In genomic region chr1:99438656-99439055, GRCh38 we compare ENCODE assay signal across 16 cellular contexts.
"Had no signal": no experiment of that assay in that cellular context is flagged by ENCODE, and none has a peak within 500 bp of the region (broad histone marks: within the 10 kb centered on the region; RNA-seq: fewer than 3 reads in every experiment).

No MANE protein-coding gene starts in this region.

- H3K9ac ChIP-seq: parathyroid adenoma had no signal

- H3K36me3 ChIP-seq: heart left ventricle, neutrophil, thyroid gland had no signal

- H3K4me3 ChIP-seq: heart left ventricle, lung, thyroid gland had no signal

- DNase-seq: activated CD4-positive, alpha-beta T cell treated with anti-CD3 and anti-CD28 coated beads, Interleukin-2, amount 10 ng/mL, durations not matched to agents 7 days and 5 days; activated CD8-positive, alpha-beta memory T cell treated with anti-CD3 and anti-CD28 coated beads for 24 hours; activated gamma-delta T cell treated with Interleukin-2 at 50 U/mL for 16 hours; activated naive CD8-positive, alpha-beta T cell treated with anti-CD3 and anti-CD28 coated beads for 36 hours; anterior cingulate cortex; dermis blood vessel endothelial cell; effector memory CD8-positive, alpha-beta T cell; heart left ventricle; left colon; naive thymus-derived CD8-positive, alpha-beta T cell; stimulated activated CD4-positive, alpha-beta T cell treated with anti-CD3 and anti-CD28 coated beads, Interleukin-2, amount 100 ng/mL, for 48 hours; thyroid gland had no signal

- H3K27ac ChIP-seq: heart left ventricle, neutrophil, parathyroid adenoma, thyroid gland had no signal

- H3K9me3 ChIP-seq: heart left ventricle, neutrophil, thyroid gland had no signal

- H3K4me1 ChIP-seq: parathyroid adenoma, thyroid gland had no signal

- H3K27me3 ChIP-seq: heart left ventricle, neutrophil, thyroid gland had no signal

- FAIRE-seq: urothelium cell line had no signal

- H2AFZ ChIP-seq: parathyroid adenoma had no signal
